1 cellular context compared by ENCODE assay signal in the genomic region with DNA sequence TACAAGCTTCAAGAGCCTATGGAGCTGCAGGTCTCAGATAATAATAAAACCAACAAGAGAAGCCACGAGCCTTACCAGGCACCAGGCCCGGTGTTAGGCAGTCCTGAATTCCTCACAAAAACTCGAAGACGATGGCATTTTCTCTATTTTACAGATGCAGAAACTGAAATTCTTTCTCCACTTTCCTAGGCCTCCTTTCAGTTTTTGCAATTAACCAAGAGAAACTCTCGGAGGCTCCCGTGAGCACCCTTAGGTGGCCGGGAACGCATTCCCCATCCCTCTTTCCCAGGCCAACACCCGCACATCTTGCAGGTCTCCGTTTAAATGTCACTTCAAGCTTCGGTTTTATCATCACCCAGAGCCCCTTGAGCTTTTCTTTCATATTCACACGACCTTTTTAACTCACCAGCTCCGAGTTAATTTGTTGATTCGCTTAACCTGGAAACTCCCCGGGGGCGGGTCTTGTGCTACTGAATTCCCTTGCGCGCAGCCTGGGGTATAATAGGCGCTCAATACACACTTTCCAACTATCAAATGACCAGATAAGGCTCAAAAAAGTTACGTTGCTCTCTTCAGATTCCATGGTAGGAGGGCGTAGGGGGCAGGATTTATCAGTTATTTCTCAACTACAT.
TF ChIP-seq lines count a peak whose summit lies in the region.

No MANE protein-coding gene starts in this region.

TF ChIP-seq in GM12878, 131 proteins besides CTCF, POLR2A, EP300 and RAD21:
- TF ChIP-seq MXI1 (IDR thresholded peaks at IDR 0.05; ENCODE audit: low read depth, low read length) = no peak
- TF ChIP-seq, protein P1, sequence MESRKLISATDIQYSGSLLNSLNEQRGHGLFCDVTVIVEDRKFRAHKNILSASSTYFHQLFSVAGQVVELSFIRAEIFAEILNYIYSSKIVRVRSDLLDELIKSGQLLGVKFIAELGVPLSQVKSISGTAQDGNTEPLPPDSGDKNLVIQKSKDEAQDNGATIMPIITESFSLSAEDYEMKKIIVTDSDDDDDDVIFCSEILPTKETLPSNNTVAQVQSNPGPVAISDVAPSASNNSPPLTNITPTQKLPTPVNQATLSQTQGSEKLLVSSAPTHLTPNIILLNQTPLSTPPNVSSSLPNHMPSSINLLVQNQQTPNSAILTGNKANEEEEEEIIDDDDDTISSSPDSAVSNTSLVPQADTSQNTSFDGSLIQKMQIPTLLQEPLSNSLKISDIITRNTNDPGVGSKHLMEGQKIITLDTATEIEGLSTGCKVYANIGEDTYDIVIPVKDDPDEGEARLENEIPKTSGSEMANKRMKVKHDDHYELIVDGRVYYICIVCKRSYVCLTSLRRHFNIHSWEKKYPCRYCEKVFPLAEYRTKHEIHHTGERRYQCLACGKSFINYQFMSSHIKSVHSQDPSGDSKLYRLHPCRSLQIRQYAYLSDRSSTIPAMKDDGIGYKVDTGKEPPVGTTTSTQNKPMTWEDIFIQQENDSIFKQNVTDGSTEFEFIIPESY (IDR thresholded peaks at IDR 0.05) = no peak
- TF ChIP-seq JUND (IDR thresholded peaks at IDR 0.05; ENCODE audit: low read depth, low read length) = no peak
- TF ChIP-seq ZBED1 (IDR thresholded peaks at IDR 0.05; ENCODE audit: borderline replicate concordance) = no peak
- TF ChIP-seq, protein P2, sequence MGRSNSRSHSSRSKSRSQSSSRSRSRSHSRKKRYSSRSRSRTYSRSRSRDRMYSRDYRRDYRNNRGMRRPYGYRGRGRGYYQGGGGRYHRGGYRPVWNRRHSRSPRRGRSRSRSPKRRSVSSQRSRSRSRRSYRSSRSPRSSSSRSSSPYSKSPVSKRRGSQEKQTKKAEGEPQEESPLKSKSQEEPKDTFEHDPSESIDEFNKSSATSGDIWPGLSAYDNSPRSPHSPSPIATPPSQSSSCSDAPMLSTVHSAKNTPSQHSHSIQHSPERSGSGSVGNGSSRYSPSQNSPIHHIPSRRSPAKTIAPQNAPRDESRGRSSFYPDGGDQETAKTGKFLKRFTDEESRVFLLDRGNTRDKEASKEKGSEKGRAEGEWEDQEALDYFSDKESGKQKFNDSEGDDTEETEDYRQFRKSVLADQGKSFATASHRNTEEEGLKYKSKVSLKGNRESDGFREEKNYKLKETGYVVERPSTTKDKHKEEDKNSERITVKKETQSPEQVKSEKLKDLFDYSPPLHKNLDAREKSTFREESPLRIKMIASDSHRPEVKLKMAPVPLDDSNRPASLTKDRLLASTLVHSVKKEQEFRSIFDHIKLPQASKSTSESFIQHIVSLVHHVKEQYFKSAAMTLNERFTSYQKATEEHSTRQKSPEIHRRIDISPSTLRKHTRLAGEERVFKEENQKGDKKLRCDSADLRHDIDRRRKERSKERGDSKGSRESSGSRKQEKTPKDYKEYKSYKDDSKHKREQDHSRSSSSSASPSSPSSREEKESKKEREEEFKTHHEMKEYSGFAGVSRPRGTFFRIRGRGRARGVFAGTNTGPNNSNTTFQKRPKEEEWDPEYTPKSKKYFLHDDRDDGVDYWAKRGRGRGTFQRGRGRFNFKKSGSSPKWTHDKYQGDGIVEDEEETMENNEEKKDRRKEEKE (IDR thresholded peaks at IDR 0.05) = no peak
- no peak for TF ChIP-seq ZNF217 (IDR thresholded peaks at IDR 0.05)
- no peak for TF ChIP-seq CREB1 (IDR thresholded peaks at IDR 0.05; ENCODE audit: low read depth)
- no peak for TF ChIP-seq EGR1 (IDR thresholded peaks at IDR 0.05; ENCODE audit: borderline replicate concordance in 1 of 2, low read depth in 2 of 2, low read length in 2 of 2)
- TF ChIP-seq, protein P3, sequence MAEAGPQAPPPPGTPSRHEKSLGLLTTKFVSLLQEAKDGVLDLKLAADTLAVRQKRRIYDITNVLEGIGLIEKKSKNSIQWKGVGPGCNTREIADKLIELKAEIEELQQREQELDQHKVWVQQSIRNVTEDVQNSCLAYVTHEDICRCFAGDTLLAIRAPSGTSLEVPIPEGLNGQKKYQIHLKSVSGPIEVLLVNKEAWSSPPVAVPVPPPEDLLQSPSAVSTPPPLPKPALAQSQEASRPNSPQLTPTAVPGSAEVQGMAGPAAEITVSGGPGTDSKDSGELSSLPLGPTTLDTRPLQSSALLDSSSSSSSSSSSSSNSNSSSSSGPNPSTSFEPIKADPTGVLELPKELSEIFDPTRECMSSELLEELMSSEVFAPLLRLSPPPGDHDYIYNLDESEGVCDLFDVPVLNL (IDR thresholded peaks at IDR 0.05; ENCODE audit: low read depth, low read length) = no peak
